Comparison of ENCODE assay signal across 18 cellular contexts in genomic region chr7:149287622-149288021, GRCh38. TPM values are rescaled to one million over a fixed set of nuclear protein-coding genes. Genes with fewer than 3 reads are reported as not detected.
A peak's percentile ranks its signal among the peaks of the same experiment; 100 is the strongest.
DNase-seq lines count a peak whose midpoint lies in the region; ATAC-seq and TF ChIP-seq lines count a peak whose summit lies in the region.
"Had no signal": no experiment of that assay in that cellular context is flagged by ENCODE, and none has a peak within 500 bp of the region (broad histone marks: within the 10 kb centered on the region; RNA-seq: fewer than 3 reads in every experiment).

No MANE protein-coding gene starts in this region.

- peaks cover 0 to 1% of the 10 kb centered on the region in 2 donors for H3K4me1 ChIP-seq in neuronal stem cell (ENCODE audit: control insufficient read depth in 2 of 2, insufficient read depth in 1 of 2, low read depth in 1 of 2, low read length in 2 of 2)

- H3K23ac ChIP-seq in neuronal stem cell (ENCODE audit: low read depth, low read length, poor library complexity) = peak overlapping the region; percentile 25

- H4K8ac ChIP-seq in neuronal stem cell (ENCODE audit: low read depth, low read length) = no peak overlapping the region

- H3K4ac ChIP-seq in neuronal stem cell (ENCODE audit: low read length) = no peak overlapping the region

- no peaks in the 10 kb centered on the region for H3K9me3 Mint-ChIP-seq in activated CD8-positive, alpha-beta T cell treated with anti-CD3 and anti-CD28 coated beads, Interleukin-2, amount 10 ng/mL, durations not matched to agents 7 days and 5 days (ENCODE audit: insufficient read depth)
- H3K9me3 Mint-ChIP-seq in activated CD8-positive, alpha-beta T cell treated with anti-CD3 and anti-CD28 coated beads for 36 hours = no peaks in the 10 kb centered on the region
- no peaks in the 10 kb centered on the region for H3K9me3 Mint-ChIP-seq in CD4-positive, alpha-beta T cell
- no peaks in the 10 kb centered on the region for H3K9me3 Mint-ChIP-seq in activated T-helper 17 cell treated with anti-CD3 and anti-CD28 coated beads, Interleukin-2, amount 50 U/mL, for 72 hours

- no peak overlapping the region for H2BK5ac ChIP-seq in neuronal stem cell (ENCODE audit: low read length)

- H3K36me3 ChIP-seq in neuronal stem cell (replicated peaks in 1 of 2; ENCODE audit: control insufficient read depth in 2 of 2, insufficient read depth in 2 of 2, low read length in 2 of 2) = peaks cover 0 to 2% of the 10 kb centered on the region in 2 donors

- no peaks in the 10 kb centered on the region for H3K27me3 Mint-ChIP-seq in activated CD8-positive, alpha-beta T cell treated with anti-CD3 and anti-CD28 coated beads, Interleukin-2, amount 10 ng/mL, durations not matched to agents 7 days and 5 days (ENCODE audit: low read depth)
- no peaks in the 10 kb centered on the region for H3K27me3 Mint-ChIP-seq in activated CD8-positive, alpha-beta T cell treated with anti-CD3 and anti-CD28 coated beads for 36 hours
- no peaks in the 10 kb centered on the region for H3K27me3 Mint-ChIP-seq in CD4-positive, alpha-beta T cell
- H3K27me3 Mint-ChIP-seq in activated T-helper 17 cell treated with anti-CD3 and anti-CD28 coated beads, Interleukin-2, amount 50 U/mL, for 72 hours = no peaks in the 10 kb centered on the region

- no peak overlapping the region for H3K9ac ChIP-seq in neuronal stem cell (ENCODE audit: low read depth, low read length, poor library complexity)

- H2AFZ ChIP-seq in neuronal stem cell (ENCODE audit: low read length) = no peak overlapping the region

- DNase-seq in activated CD8-positive, alpha-beta T cell treated with anti-CD3 and anti-CD28 coated beads, Interleukin-2, amount 10 ng/mL, durations not matched to agents 7 days and 5 days = no peak
- no peak for DNase-seq in activated CD8-positive, alpha-beta T cell treated with anti-CD3 and anti-CD28 coated beads for 36 hours
- DNase-seq in CD4-positive, alpha-beta T cell = no peak
- no peak for DNase-seq in neuronal stem cell (ENCODE audit: low spot score)
- no peak for DNase-seq in NCI-H446 (lab: John Stamatoyannopoulos, UW)
- DNase-seq: DMS79 treated with DMSO at 0.1 percent for 48 hours, KG1, NCI-H1105, NCI-H226, NCI-H524, NCI-H82 had no signal

- H3K14ac ChIP-seq in neuronal stem cell (ENCODE audit: low read length) = no peak overlapping the region

- CTCF ChIA-PET in activated CD8-positive, alpha-beta T cell treated with anti-CD3 and anti-CD28 coated beads, Interleukin-2, amount 10 ng/mL, durations not matched to agents 7 days and 5 days (lab: Charles Lee) = no interaction called here
- CTCF ChIA-PET in activated CD8-positive, alpha-beta T cell treated with anti-CD3 and anti-CD28 coated beads for 36 hours (lab: Charles Lee) = no interaction called here
- CTCF ChIA-PET in CD4-positive, alpha-beta T cell (lab: Charles Lee) = no interaction called here

- no peak overlapping the region for H3K18ac ChIP-seq in neuronal stem cell (ENCODE audit: low read length)

- no peaks in the 10 kb centered on the region for H3K27me3 ChIP-seq in CD4-positive, alpha-beta T cell (ENCODE audit: control insufficient read depth, insufficient read depth, low read length)
- no peaks in the 10 kb centered on the region for H3K27me3 ChIP-seq in neuronal stem cell (ENCODE audit: control insufficient read depth in 3 of 3, insufficient read depth in 3 of 3, low read depth in 1 of 3, low read length in 3 of 3)
- H3K27me3 ChIP-seq: Peyer's patch had no signal

- no peak overlapping the region for H3K4me2 ChIP-seq in neuronal stem cell (ENCODE audit: insufficient read depth, low read length, poor library complexity, severe bottlenecking)

- H2BK15ac ChIP-seq in neuronal stem cell (ENCODE audit: low read length) = no peak overlapping the region

- no peaks in the 10 kb centered on the region for H3K79me1 ChIP-seq in neuronal stem cell (ENCODE audit: low read depth, low read length)

- H3K27ac Mint-ChIP-seq in activated CD8-positive, alpha-beta T cell treated with anti-CD3 and anti-CD28 coated beads, Interleukin-2, amount 10 ng/mL, durations not matched to agents 7 days and 5 days = peak overlapping the region; percentile 71
- no peak overlapping the region for H3K27ac Mint-ChIP-seq in activated CD8-positive, alpha-beta T cell treated with anti-CD3 and anti-CD28 coated beads for 36 hours
- peak overlapping the region; percentile 90 for H3K27ac Mint-ChIP-seq in CD4-positive, alpha-beta T cell
- H3K27ac Mint-ChIP-seq in activated T-helper 17 cell treated with anti-CD3 and anti-CD28 coated beads, Interleukin-2, amount 50 U/mL, for 72 hours = peak overlapping the region; percentile 7
- H3K27ac Mint-ChIP-seq: CD14-positive monocyte had no signal

- POLR2A ChIA-PET in activated CD8-positive, alpha-beta T cell treated with anti-CD3 and anti-CD28 coated beads, Interleukin-2, amount 10 ng/mL, durations not matched to agents 7 days and 5 days (lab: Charles Lee) = interaction anchor here (0.6 kb wide), 1 partner anchor 117 kb away, joined by 3 read pairs; no protein-coding TSS in a partner anchor
- POLR2A ChIA-PET in activated CD8-positive, alpha-beta T cell treated with anti-CD3 and anti-CD28 coated beads for 36 hours (lab: Charles Lee) = no interaction called here
- POLR2A ChIA-PET in CD4-positive, alpha-beta T cell (lab: Charles Lee) = no interaction called here

- H4K91ac ChIP-seq in neuronal stem cell (ENCODE audit: low read depth, low read length, poor library complexity) = no peak overlapping the region

- H3K27ac ChIP-seq in CD4-positive, alpha-beta T cell (ENCODE audit: low read depth, low read length) = no peak overlapping the region
- H3K27ac ChIP-seq in neuronal stem cell (replicated peaks; ENCODE audit: low read length) = no peak overlapping the region
- H3K27ac ChIP-seq: Peyer's patch had no signal

- no peak overlapping the region for H3K4me3 Mint-ChIP-seq in activated CD8-positive, alpha-beta T cell treated with anti-CD3 and anti-CD28 coated beads, Interleukin-2, amount 10 ng/mL, durations not matched to agents 7 days and 5 days
- no peak overlapping the region for H3K4me3 Mint-ChIP-seq in activated CD8-positive, alpha-beta T cell treated with anti-CD3 and anti-CD28 coated beads for 36 hours
- no peak overlapping the region for H3K4me3 Mint-ChIP-seq in CD4-positive, alpha-beta T cell
- no peak overlapping the region for H3K4me3 Mint-ChIP-seq in activated T-helper 17 cell treated with anti-CD3 and anti-CD28 coated beads, Interleukin-2, amount 50 U/mL, for 72 hours
- H3K4me3 Mint-ChIP-seq: CD14-positive monocyte had no signal

- peaks cover 5% of the 10 kb centered on the region for H3K36me3 Mint-ChIP-seq in activated CD8-positive, alpha-beta T cell treated with anti-CD3 and anti-CD28 coated beads, Interleukin-2, amount 10 ng/mL, durations not matched to agents 7 days and 5 days (ENCODE audit: low read depth)
- H3K36me3 Mint-ChIP-seq in activated CD8-positive, alpha-beta T cell treated with anti-CD3 and anti-CD28 coated beads for 36 hours (ENCODE audit: low read depth) = peaks cover under 1% of the 10 kb centered on the region
- H3K36me3 Mint-ChIP-seq in CD4-positive, alpha-beta T cell (ENCODE audit: low read depth) = peaks cover 42% of the 10 kb centered on the region
- H3K36me3 Mint-ChIP-seq in activated T-helper 17 cell treated with anti-CD3 and anti-CD28 coated beads, Interleukin-2, amount 50 U/mL, for 72 hours (ENCODE audit: low read depth) = peaks cover 2% of the 10 kb centered on the region

- peaks cover 48% of the 10 kb centered on the region for H3K4me1 Mint-ChIP-seq in activated CD8-positive, alpha-beta T cell treated with anti-CD3 and anti-CD28 coated beads, Interleukin-2, amount 10 ng/mL, durations not matched to agents 7 days and 5 days (ENCODE audit: low read depth)
- peaks cover 36% of the 10 kb centered on the region for H3K4me1 Mint-ChIP-seq in activated CD8-positive, alpha-beta T cell treated with anti-CD3 and anti-CD28 coated beads for 36 hours (ENCODE audit: low read depth)
- H3K4me1 Mint-ChIP-seq in CD4-positive, alpha-beta T cell (ENCODE audit: low read depth) = peaks cover 44% of the 10 kb centered on the region
- H3K4me1 Mint-ChIP-seq in activated T-helper 17 cell treated with anti-CD3 and anti-CD28 coated beads, Interleukin-2, amount 50 U/mL, for 72 hours = peaks cover 27% of the 10 kb centered on the region

- WGBS in neuronal stem cell (ENCODE audit: extremely low coverage in 2 of 2, insufficient read length in 2 of 2, insufficient replicate concordance in 1 of 2), 2 donors = no CpG with 5 or more reads among the region's 10 CpGs

- no peak for TF ChIP-seq CTCF in activated CD8-positive, alpha-beta T cell treated with anti-CD3 and anti-CD28 coated beads for 36 hours (IDR thresholded peaks at IDR 0.05)
- no peak for TF ChIP-seq CTCF in CD4-positive, alpha-beta T cell (IDR thresholded peaks at IDR 0.05)

- no peak overlapping the region for H2AK5ac ChIP-seq in neuronal stem cell (ENCODE audit: low read depth, low read length)

- no peak for ATAC-seq in activated CD8-positive, alpha-beta T cell treated with anti-CD3 and anti-CD28 coated beads, Interleukin-2, amount 10 ng/mL, durations not matched to agents 7 days and 5 days
- no peak for ATAC-seq in activated CD8-positive, alpha-beta T cell treated with anti-CD3 and anti-CD28 coated beads for 36 hours
- no peak for ATAC-seq in CD4-positive, alpha-beta T cell (ENCODE audit: poor library complexity)
- ATAC-seq in activated T-helper 17 cell treated with anti-CD3 and anti-CD28 coated beads, Interleukin-2, amount 50 U/mL, for 72 hours (replicated peaks) = no peak
- ATAC-seq in HG03342 (IDR thresholded peaks at IDR 0.05; ENCODE audit: unreplicated experiment) (no peak), GM19397 (IDR thresholded peaks at IDR 0.05; ENCODE audit: unreplicated experiment) (no peak)
- ATAC-seq: GM12878, HCT116 had no signal

- H2BK12ac ChIP-seq in neuronal stem cell (ENCODE audit: low read length) = no peak overlapping the region

- no peak overlapping the region for H2BK120ac ChIP-seq in neuronal stem cell (ENCODE audit: low read depth, low read length)

- no peaks in the 10 kb centered on the region for H3K9me3 ChIP-seq in CD4-positive, alpha-beta T cell (ENCODE audit: control insufficient read depth, low read length)
- no peaks in the 10 kb centered on the region for H3K9me3 ChIP-seq in neuronal stem cell (replicated peaks in 1 of 2; ENCODE audit: control insufficient read depth in 2 of 2, insufficient read depth in 1 of 2, low read depth in 1 of 2, low read length in 2 of 2)
- H3K9me3 ChIP-seq: Peyer's patch had no signal

- no peak overlapping the region for H3K4me3 ChIP-seq in neuronal stem cell (ENCODE audit: low read length in 2 of 2)
- H3K4me3 ChIP-seq: GM12878, Peyer's patch had no signal

- intact Hi-C loops in activated CD8-positive, alpha-beta T cell treated with anti-CD3 and anti-CD28 coated beads for 36 hours (cut with micrococcal nuclease) = no loop called here
- intact Hi-C loops in CD4-positive, alpha-beta T cell (cut with DNase I, micrococcal nuclease) = loop anchor here in 1 of 2 experiments (2.0 to 10.0 kb wide), 4 partner anchors 47 to 403 kb away; partner anchors contain the start of genes EZH2 and ZNF746

RNA-seq across cellular contexts. Expression of gene ZNF783, which starts 25.6 kb away (rescaled TPM):
- 10 to 100 TPM; 12.7 to 12.9 TPM for total RNA-seq in activated CD8-positive, alpha-beta T cell treated with anti-CD3 and anti-CD28 coated beads, Interleukin-2, amount 10 ng/mL, durations not matched to agents 7 days and 5 days
- total RNA-seq in activated CD8-positive, alpha-beta T cell treated with anti-CD3 and anti-CD28 coated beads for 36 hours = 10 to 100 TPM; 13.2 to 13.4 TPM
- total RNA-seq in CD4-positive, alpha-beta T cell = 10 to 100 TPM; 27.6 to 29.0 TPM
- total RNA-seq in activated T-helper 17 cell treated with anti-CD3 and anti-CD28 coated beads, Interleukin-2, amount 50 U/mL, for 72 hours = 10 to 100 TPM; 12.7 to 17.3 TPM
- polyA plus RNA-seq in neuronal stem cell (2013, experiment 1 of 2) = 5.0 TPM
- 4.6 TPM for polyA plus RNA-seq in neuronal stem cell (2013, experiment 2 of 2)

RNA-seq across cellular contexts. Expression of gene ZNF212, which starts 48.2 kb away (rescaled TPM):
- 10 to 100 TPM; 10.8 to 12.9 TPM for total RNA-seq in activated CD8-positive, alpha-beta T cell treated with anti-CD3 and anti-CD28 coated beads, Interleukin-2, amount 10 ng/mL, durations not matched to agents 7 days and 5 days
- total RNA-seq in activated CD8-positive, alpha-beta T cell treated with anti-CD3 and anti-CD28 coated beads for 36 hours = 10 to 100 TPM; 10.5 to 13.4 TPM
- total RNA-seq in CD4-positive, alpha-beta T cell = 10 to 100 TPM; 12.1 to 13.2 TPM
- total RNA-seq in activated T-helper 17 cell treated with anti-CD3 and anti-CD28 coated beads, Interleukin-2, amount 50 U/mL, for 72 hours = 10 to 100 TPM in 1 of 2 donors, 1 to 10 TPM in 1; 9.3 to 19.5 TPM
- 8.9 TPM for polyA plus RNA-seq in neuronal stem cell (2013, experiment 1 of 2)
- 9.1 TPM for polyA plus RNA-seq in neuronal stem cell (2013, experiment 2 of 2)
